ENCODE assay signal across 21 cellular contexts in genomic region chr5:168362097-168362885, GRCh38.
DNase-seq lines count a peak whose midpoint lies in the region; ATAC-seq, FAIRE-seq and TF ChIP-seq lines count a peak whose summit lies in the region.
"Had no signal": no experiment of that assay in that cellular context is flagged by ENCODE, and none has a peak within 500 bp of the region (broad histone marks: within the 10 kb centered on the region; RNA-seq: fewer than 3 reads in every experiment).

No MANE protein-coding gene starts in this region.

- H3K27ac ChIP-seq in WERI-Rb-1 (peak overlapping the region; percentile 34), pancreas (peak overlapping the region in 1 of 4 donors; percentile 21), brain microvascular endothelial cell (no peak overlapping the region)
- no peak overlapping the region for H3K27ac ChIP-seq in CD8-positive, alpha-beta memory T cell (ENCODE audit: low read depth, low read length)
- H3K27ac ChIP-seq: lower lobe of right lung had no signal

- H3K27me3 ChIP-seq in WERI-Rb-1 (ENCODE audit: insufficient read depth, low read depth, severe bottlenecking) = no peaks in the 10 kb centered on the region
- no peaks in the 10 kb centered on the region for H3K27me3 ChIP-seq in pancreas
- H3K27me3 ChIP-seq in CD8-positive, alpha-beta memory T cell (ENCODE audit: insufficient read depth, low read length, poor library complexity, severe bottlenecking) = no peaks in the 10 kb centered on the region
- no peaks in the 10 kb centered on the region for H3K27me3 ChIP-seq in brain microvascular endothelial cell (replicated peaks)

- POLR2A ChIA-PET in CD8-positive, alpha-beta memory T cell (lab: Charles Lee) = no interaction called here

- H3K9me3 Mint-ChIP-seq in activated CD8-positive, alpha-beta memory T cell treated with anti-CD3 and anti-CD28 coated beads, Interleukin-2, amount 10 ng/mL, durations not matched to agents 7 days and 5 days (ENCODE audit: low read depth) = no peaks in the 10 kb centered on the region
- H3K9me3 Mint-ChIP-seq in CD8-positive, alpha-beta memory T cell = no peaks in the 10 kb centered on the region
- H3K9me3 Mint-ChIP-seq: activated naive CD4-positive, alpha-beta T cell treated with anti-CD3 and anti-CD28 coated beads, Interleukin-2, amount 10 ng/mL, durations not matched to agents 7 days and 5 days; activated T-cell treated with anti-CD3 and anti-CD28 coated beads, Interleukin-2, amount 50 U/mL, for 4 hours; naive thymus-derived CD8-positive, alpha-beta T cell had no signal

- in situ Hi-C loops in brain microvascular endothelial cell (cut with HindIII; ENCODE audit: low pct_ligation_motif_present, low sequenced_read_pairs) = no loop called here

- H3K4me3 Mint-ChIP-seq in activated CD8-positive, alpha-beta memory T cell treated with anti-CD3 and anti-CD28 coated beads, Interleukin-2, amount 10 ng/mL, durations not matched to agents 7 days and 5 days = no peak overlapping the region
- H3K4me3 Mint-ChIP-seq in CD8-positive, alpha-beta memory T cell = no peak overlapping the region
- H3K4me3 Mint-ChIP-seq: activated naive CD4-positive, alpha-beta T cell treated with anti-CD3 and anti-CD28 coated beads, Interleukin-2, amount 10 ng/mL, durations not matched to agents 7 days and 5 days; activated T-cell treated with anti-CD3 and anti-CD28 coated beads, Interleukin-2, amount 50 U/mL, for 4 hours; immature natural killer cell; naive thymus-derived CD8-positive, alpha-beta T cell had no signal

- no peak for FAIRE-seq in pancreas (lab: Jason Lieb, UNC)

- no peaks in the 10 kb centered on the region for H3K36me3 Mint-ChIP-seq in activated CD8-positive, alpha-beta memory T cell treated with anti-CD3 and anti-CD28 coated beads, Interleukin-2, amount 10 ng/mL, durations not matched to agents 7 days and 5 days
- H3K36me3 Mint-ChIP-seq in CD8-positive, alpha-beta memory T cell = no peaks in the 10 kb centered on the region
- H3K36me3 Mint-ChIP-seq: activated naive CD4-positive, alpha-beta T cell treated with anti-CD3 and anti-CD28 coated beads, Interleukin-2, amount 10 ng/mL, durations not matched to agents 7 days and 5 days; immature natural killer cell; naive thymus-derived CD8-positive, alpha-beta T cell had no signal

- no peak overlapping the region for H3K4me3 ChIP-seq in WERI-Rb-1 (ENCODE audit: low read depth, low read length)
- no peak overlapping the region for H3K4me3 ChIP-seq in pancreas
- no peak overlapping the region for H3K4me3 ChIP-seq in CD8-positive, alpha-beta memory T cell (ENCODE audit: low read length)
- no peak overlapping the region for H3K4me3 ChIP-seq in brain microvascular endothelial cell (ENCODE audit: low read depth, low read length)
- H3K4me3 ChIP-seq: lower lobe of right lung, skin epidermis had no signal

- peak; percentile 14 to 50 (median 32) for ATAC-seq in pancreas
- no peak for ATAC-seq in activated CD8-positive, alpha-beta memory T cell treated with anti-CD3 and anti-CD28 coated beads, Interleukin-2, amount 10 ng/mL, durations not matched to agents 7 days and 5 days
- ATAC-seq: activated T-cell treated with anti-CD3 and anti-CD28 coated beads, Interleukin-2, amount 50 U/mL, for 4 hours; lower lobe of right lung; naive thymus-derived CD8-positive, alpha-beta T cell had no signal

- CTCF ChIA-PET in activated CD8-positive, alpha-beta memory T cell treated with anti-CD3 and anti-CD28 coated beads, Interleukin-2, amount 10 ng/mL, durations not matched to agents 7 days and 5 days (lab: Charles Lee) = no interaction called here
- CTCF ChIA-PET in CD8-positive, alpha-beta memory T cell (lab: Charles Lee) = no interaction called here

- H3K36me3 ChIP-seq in WERI-Rb-1 (no peaks in the 10 kb centered on the region), pancreas (no peaks in the 10 kb centered on the region), brain microvascular endothelial cell (replicated peaks) (no peaks in the 10 kb centered on the region)
- H3K36me3 ChIP-seq in CD8-positive, alpha-beta memory T cell (ENCODE audit: insufficient read depth, low read length) = no peaks in the 10 kb centered on the region
- H3K36me3 ChIP-seq: BE2C, lower lobe of right lung had no signal

- no peak for TF ChIP-seq CTCF in WERI-Rb-1 (IDR thresholded peaks at IDR 0.05; ENCODE audit: low read depth, low read length)
- no peak for TF ChIP-seq CTCF in pancreas (IDR thresholded peaks at IDR 0.05)
- no peak for TF ChIP-seq CTCF in brain microvascular endothelial cell (IDR thresholded peaks at IDR 0.05; ENCODE audit: low read depth, low read length, missing control alignments)

- H3K27ac Mint-ChIP-seq in activated CD8-positive, alpha-beta memory T cell treated with anti-CD3 and anti-CD28 coated beads, Interleukin-2, amount 10 ng/mL, durations not matched to agents 7 days and 5 days = no peak overlapping the region
- H3K27ac Mint-ChIP-seq in CD8-positive, alpha-beta memory T cell = no peak overlapping the region
- H3K27ac Mint-ChIP-seq: activated naive CD4-positive, alpha-beta T cell treated with anti-CD3 and anti-CD28 coated beads, Interleukin-2, amount 10 ng/mL, durations not matched to agents 7 days and 5 days; immature natural killer cell; naive thymus-derived CD8-positive, alpha-beta T cell had no signal

- intact Hi-C loops in pancreas (cut with DNase I) = loop anchor here in 1 of 3 donors (10.0 kb wide), 1 partner anchor 67 kb away; the partner anchor contains the start of gene WWC1

- DNase-seq in DMS153 treated with DMSO at 0.1 percent for 48 hours (lab: John Stamatoyannopoulos, UW; ENCODE audit: unreplicated experiment) (peak; percentile 44), NCI-H1092 (lab: John Stamatoyannopoulos, UW) (peak; percentile 16), WERI-Rb-1 (peak; percentile 67), pancreas (no peak), brain microvascular endothelial cell (no peak)
- DNase-seq in activated CD8-positive, alpha-beta memory T cell treated with anti-CD3 and anti-CD28 coated beads, Interleukin-2, amount 10 ng/mL, durations not matched to agents 7 days and 5 days = no peak
- no peak for DNase-seq in CD8-positive, alpha-beta memory T cell
- DNase-seq: activated CD4-positive, alpha-beta T cell treated with anti-CD3 and anti-CD28 coated beads, Interleukin-2, amount 50 U/mL, for 48 hours; activated naive CD4-positive, alpha-beta T cell treated with anti-CD3 and anti-CD28 coated beads, Interleukin-2, amount 10 ng/mL, durations not matched to agents 7 days and 5 days; activated T-cell treated with anti-CD3 and anti-CD28 coated beads, Interleukin-2, amount 50 U/mL, for 4 hours; aorta; BE2C; DMS 273 treated with DMSO at 0.1 percent for 48 hours; head of caudate nucleus; immature natural killer cell; Kasumi-1; lower lobe of right lung; naive thymus-derived CD8-positive, alpha-beta T cell; NCI-H1694; stimulated activated CD4-positive, alpha-beta T cell treated with anti-CD3 and anti-CD28 coated beads, Interleukin-4, amount 100 ng/mL, for 24 hours had no signal

- WGBS in pancreas, 2 donors = 32 to 40% methylated on average over 3 of the region's 3 CpGs

- H3K4me1 Mint-ChIP-seq in activated CD8-positive, alpha-beta memory T cell treated with anti-CD3 and anti-CD28 coated beads, Interleukin-2, amount 10 ng/mL, durations not matched to agents 7 days and 5 days = no peaks in the 10 kb centered on the region
- H3K4me1 Mint-ChIP-seq in CD8-positive, alpha-beta memory T cell = no peaks in the 10 kb centered on the region
- H3K4me1 Mint-ChIP-seq: activated naive CD4-positive, alpha-beta T cell treated with anti-CD3 and anti-CD28 coated beads, Interleukin-2, amount 10 ng/mL, durations not matched to agents 7 days and 5 days; immature natural killer cell; naive thymus-derived CD8-positive, alpha-beta T cell had no signal

- H3K9me3 ChIP-seq in WERI-Rb-1 (ENCODE audit: severe bottlenecking) (no peaks in the 10 kb centered on the region), pancreas (no peaks in the 10 kb centered on the region)
- H3K9me3 ChIP-seq in CD8-positive, alpha-beta memory T cell (ENCODE audit: low read length) = no peaks in the 10 kb centered on the region
- H3K9me3 ChIP-seq: BE2C, lower lobe of right lung had no signal

- peaks cover 5% of the 10 kb centered on the region for H3K27me3 Mint-ChIP-seq in activated CD8-positive, alpha-beta memory T cell treated with anti-CD3 and anti-CD28 coated beads, Interleukin-2, amount 10 ng/mL, durations not matched to agents 7 days and 5 days
- H3K27me3 Mint-ChIP-seq in CD8-positive, alpha-beta memory T cell = peaks cover 13 to 14% of the 10 kb centered on the region in 2 donors

- H3K4me1 ChIP-seq in pancreas = peaks cover 4 to 34% (median 30%) of the 10 kb centered on the region in 3 donors
- H3K4me1 ChIP-seq in CD8-positive, alpha-beta memory T cell (ENCODE audit: insufficient read depth, low read length) = no peaks in the 10 kb centered on the region
- H3K4me1 ChIP-seq: BE2C had no signal

Comparison
In these comparisons a context has a peak if more than half of its experiments do, and no peak if none do; other contexts are left out.
1. DNase-seq: peak in DMS153 treated with DMSO at 0.1 percent for 48 hours (single experiment), NCI-H1092 (single experiment) and WERI-Rb-1 (single experiment); none in pancreas (0 of 6), activated CD8-positive, alpha-beta memory T cell treated with anti-CD3 and anti-CD28 coated beads, Interleukin-2, amount 10 ng/mL, durations not matched to agents 7 days and 5 days (single experiment), CD8-positive, alpha-beta memory T cell (0 of 5) and brain microvascular endothelial cell (single experiment).